In genomic region chr10:52216852-52217251, GRCh38 we compare ENCODE assay signal across 8 cellular contexts.
DNase-seq lines count a peak whose midpoint lies in the region; ATAC-seq lines count a peak whose summit lies in the region.

No MANE protein-coding gene starts in this region.

- ATAC-seq in HG02981 (IDR thresholded peaks at IDR 0.05; ENCODE audit: unreplicated experiment) (peak; percentile 63), left colon (peak; percentile 77)

- DNase-seq in NOMO-1 treated with DMSO at 0.1 percent for 48 hours (lab: John Stamatoyannopoulos, UW; ENCODE audit: unreplicated experiment) (peak; percentile 31), NOMO-1 treated with dmso at 0.1 percent for 144 hours (lab: John Stamatoyannopoulos, UW; ENCODE audit: unreplicated experiment) (no peak), RPMI7951 (ENCODE audit: low read depth) (peak; percentile 63), left colon (no peak), OCI-M2 (lab: John Stamatoyannopoulos, UW; ENCODE audit: unreplicated experiment) (no peak), GM03348 (ENCODE audit: low spot score) (no peak)
- DNase-seq in stimulated activated CD4-positive, alpha-beta T cell treated with anti-CD3 and anti-CD28 coated beads, Interleukin-1b, Interleukin-23, amount 100 ng/mL, for 48 hours, result no peak

- intact Hi-C loops in left colon (cut with DNase I, micrococcal nuclease), result loop anchor here in 1 of 2 donors (10.0 kb wide), 1 partner anchor 1222 kb away; no protein-coding TSS in a partner anchor

Comparison
In these comparisons a context has a peak if more than half of its experiments do, and no peak if none do; other contexts are left out.
1. DNase-seq: peak in NOMO-1 treated with DMSO at 0.1 percent for 48 hours (single experiment) and RPMI7951 (single experiment); none in NOMO-1 treated with dmso at 0.1 percent for 144 hours (single experiment), left colon (0 of 2), stimulated activated CD4-positive, alpha-beta T cell treated with anti-CD3 and anti-CD28 coated beads, Interleukin-1b, Interleukin-23, amount 100 ng/mL, for 48 hours (single experiment), OCI-M2 (single experiment) and GM03348 (single experiment).